ENCODE assay signal across 29 cellular contexts in genomic region chr14:76446486-76446885, GRCh38.
"Had no signal": no experiment of that assay in that cellular context is flagged by ENCODE, and none has a peak within 500 bp of the region (broad histone marks: within the 10 kb centered on the region; RNA-seq: fewer than 3 reads in every experiment).

No MANE protein-coding gene starts in this region.

- H3K27ac ChIP-seq: adrenal gland, body of pancreas, esophagus squamous epithelium, gastroesophageal sphincter, heart right ventricle, hepatocyte had no signal

- H3K4me3 ChIP-seq: adrenal gland, body of pancreas, esophagus squamous epithelium, gastroesophageal sphincter, heart right ventricle, hepatocyte had no signal

- H3K9me3 ChIP-seq: adrenal gland, body of pancreas, esophagus squamous epithelium, gastroesophageal sphincter, heart right ventricle had no signal

- DNase-seq: activated CD4-positive, alpha-beta memory T cell treated with anti-CD3 and anti-CD28 coated beads for 36 hours; activated CD4-positive, alpha-beta T cell treated with anti-CD3 and anti-CD28 coated beads for 36 hours; activated CD4-positive, alpha-beta T cell treated with anti-CD3 and anti-CD28 coated beads, Interleukin-2, amount 10 ng/mL, durations not matched to agents 24 days and 14 days; activated CD4-positive, CD25-positive, alpha-beta regulatory T cell; activated CD4-positive, CD25-positive, alpha-beta regulatory T cell treated with anti-CD3 and anti-CD28 coated beads, Interleukin-2, amount 50 U/mL, for 72 hours; activated CD8-positive, alpha-beta memory T cell treated with anti-CD3 and anti-CD28 coated beads, Interleukin-2, amount 10 ng/mL, durations not matched to agents 7 days and 5 days; activated CD8-positive, alpha-beta memory T cell treated with anti-CD3 and anti-CD28 coated beads, Interleukin-2, amount 50 U/mL, for 4 hours; activated CD8-positive, alpha-beta T cell treated with anti-CD3 and anti-CD28 coated beads, Interleukin-2, amount 10 ng/mL, durations not matched to agents 7 days and 5 days; activated effector memory CD4-positive, alpha-beta T cell treated with anti-CD3 and anti-CD28 coated beads, Interleukin-2, amount 50 U/mL, for 16 hours; activated naive CD4-positive, alpha-beta T cell treated with anti-CD3 and anti-CD28 coated beads for 36 hours; activated naive CD8-positive, alpha-beta T cell treated with anti-CD3 and anti-CD28 coated beads for 36 hours; activated naive CD8-positive, alpha-beta T cell treated with anti-CD3 and anti-CD28 coated beads, Interleukin-2, amount 50 U/mL, for 24 hours; activated T-cell treated with anti-CD3 and anti-CD28 coated beads, Interleukin-2, amount 50 U/mL, for 1 hour; activated T-cell treated with anti-CD3 and anti-CD28 coated beads, Interleukin-2, amount 50 U/mL, for 48 hours; adrenal gland; amygdala; aorta; body of pancreas; caudate nucleus; cortex of kidney; dermis blood vessel endothelial cell; effector CD4-positive, alpha-beta T cell; effector memory CD8-positive, alpha-beta T cell; esophagus squamous epithelium; foreskin melanocyte; heart right ventricle; T1000 had no signal

- H2AFZ ChIP-seq: hepatocyte had no signal

- ATAC-seq: activated CD4-positive, alpha-beta T cell treated with anti-CD3 and anti-CD28 coated beads for 36 hours; activated CD8-positive, alpha-beta memory T cell treated with anti-CD3 and anti-CD28 coated beads, Interleukin-2, amount 10 ng/mL, durations not matched to agents 7 days and 5 days; activated CD8-positive, alpha-beta T cell treated with anti-CD3 and anti-CD28 coated beads, Interleukin-2, amount 10 ng/mL, durations not matched to agents 7 days and 5 days; activated naive CD8-positive, alpha-beta T cell treated with anti-CD3 and anti-CD28 coated beads, Interleukin-2, amount 50 U/mL, for 24 hours; body of pancreas; effector memory CD8-positive, alpha-beta T cell; gastroesophageal sphincter; heart right ventricle had no signal

- H3K79me2 ChIP-seq: hepatocyte had no signal

- H3K27me3 ChIP-seq: adrenal gland, body of pancreas, gastroesophageal sphincter, heart right ventricle had no signal

- H3K36me3 ChIP-seq: adrenal gland, esophagus squamous epithelium, gastroesophageal sphincter, heart right ventricle had no signal

- H3K4me2 ChIP-seq: hepatocyte had no signal

- H3K4me1 ChIP-seq: adrenal gland, body of pancreas, esophagus squamous epithelium, gastroesophageal sphincter, heart right ventricle had no signal
